In the genomic region with DNA sequence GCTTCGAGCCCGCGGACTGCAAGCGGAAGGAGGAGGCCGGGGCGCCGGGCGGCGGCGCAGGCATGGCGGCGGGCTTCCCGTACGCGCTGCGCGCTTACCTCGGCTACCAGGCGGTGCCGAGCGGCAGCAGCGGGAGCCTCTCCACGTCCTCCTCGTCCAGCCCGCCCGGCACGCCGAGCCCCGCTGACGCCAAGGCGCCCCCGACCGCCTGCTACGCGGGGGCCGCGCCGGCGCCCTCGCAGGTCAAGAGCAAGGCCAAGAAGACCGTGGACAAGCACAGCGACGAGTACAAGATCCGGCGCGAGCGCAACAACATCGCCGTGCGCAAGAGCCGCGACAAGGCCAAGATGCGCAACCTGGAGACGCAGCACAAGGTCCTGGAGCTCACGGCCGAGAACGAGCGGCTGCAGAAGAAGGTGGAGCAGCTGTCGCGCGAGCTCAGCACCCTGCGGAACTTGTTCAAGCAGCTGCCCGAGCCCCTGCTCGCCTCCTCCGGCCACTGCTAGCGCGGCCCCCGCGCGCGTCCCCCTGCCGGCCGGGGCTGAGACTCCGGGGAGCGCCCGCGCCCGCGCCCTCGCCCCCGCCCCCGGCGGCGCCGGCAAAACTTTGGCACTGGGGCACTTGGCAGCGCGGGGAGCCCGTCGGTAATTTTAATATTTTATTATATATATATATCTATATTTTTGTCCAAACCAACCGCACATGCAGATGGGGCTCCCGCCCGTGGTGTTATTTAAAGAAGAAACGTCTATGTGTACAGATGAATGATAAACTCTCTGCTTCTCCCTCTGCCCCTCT, we compare ENCODE assay signal across 8 cellular contexts. TPM values are rescaled to one million over a fixed set of nuclear protein-coding genes. Genes with fewer than 3 reads are reported as not detected.
A peak's percentile ranks its signal among the peaks of the same experiment; 100 is the strongest.
DNase-seq lines count a peak whose midpoint lies in the region; ATAC-seq lines count a peak whose summit lies in the region.

No MANE protein-coding gene starts in this region.

- H3K27me3 Mint-ChIP-seq in activated CD4-positive, alpha-beta memory T cell treated with anti-CD3 and anti-CD28 coated beads for 36 hours, result no peaks in the 10 kb centered on the region
- no peaks in the 10 kb centered on the region for H3K27me3 Mint-ChIP-seq in effector memory CD8-positive, alpha-beta T cell

- H3K4me3 ChIP-seq in GM08714 (ENCODE audit: low read length) (peak overlapping the region; percentile 66), mucosa of rectum (ENCODE audit: low read length in 2 of 2) (peak overlapping the region; percentile 82 to 93)

- peak overlapping the region; percentile 96 to 98 for H3K27ac ChIP-seq in mucosa of rectum (ENCODE audit: low read depth in 2 of 2, low read length in 2 of 2)

- intact Hi-C loops in activated CD4-positive, alpha-beta memory T cell treated with anti-CD3 and anti-CD28 coated beads for 36 hours (cut with micrococcal nuclease), result loop anchor here (2.0 to 5.0 kb wide), 5 partner anchors 96 to 541 kb away; a partner anchor contains a TSS

- CTCF ChIA-PET in activated CD4-positive, alpha-beta memory T cell treated with anti-CD3 and anti-CD28 coated beads for 36 hours (lab: Charles Lee), result interaction anchor here (0.8 to 5.7 kb wide), 9 partner anchors 37 to 325 kb away, joined by 3 to 153 read pairs (median 4); no protein-coding TSS in a partner anchor

- DNase-seq in HCEC 1CT (peak; percentile 39), NCI-H2171 (lab: John Stamatoyannopoulos, UW) (peak; percentile 68)
- DNase-seq in activated CD4-positive, alpha-beta memory T cell treated with anti-CD3 and anti-CD28 coated beads for 36 hours, result peak; percentile 64
- DNase-seq in effector memory CD8-positive, alpha-beta T cell, result peak; percentile 43 to 57 (median 46)
- peak; percentile 69 for DNase-seq in stimulated activated naive CD8-positive, alpha-beta T cell treated with anti-CD3 and anti-CD28 coated beads, Interleukin-15, Interleukin-2, amounts not matched to agents 100 U/mL and 50 U/mL, for 24 hours

- H3K9me3 ChIP-seq in mucosa of rectum (ENCODE audit: control insufficient read depth in 2 of 2, low read length in 2 of 2), result no peaks in the 10 kb centered on the region

- POLR2A ChIA-PET in activated CD4-positive, alpha-beta memory T cell treated with anti-CD3 and anti-CD28 coated beads for 36 hours (lab: Charles Lee), result interaction anchor here (0.6 to 2.4 kb wide), 13 partner anchors 26 to 483 kb away, joined by 3 to 14 read pairs (median 3); a partner anchor contains a TSS

- H3K36me3 Mint-ChIP-seq in activated CD4-positive, alpha-beta memory T cell treated with anti-CD3 and anti-CD28 coated beads for 36 hours, result peaks cover 22% of the 10 kb centered on the region
- H3K36me3 Mint-ChIP-seq in effector memory CD8-positive, alpha-beta T cell (ENCODE audit: insufficient read depth), result peaks cover 12% of the 10 kb centered on the region

- peak overlapping the region; percentile 82 for H3K4me3 Mint-ChIP-seq in activated CD4-positive, alpha-beta memory T cell treated with anti-CD3 and anti-CD28 coated beads for 36 hours
- peak overlapping the region; percentile 90 to 96 for H3K4me3 Mint-ChIP-seq in effector memory CD8-positive, alpha-beta T cell

- H3K4me1 Mint-ChIP-seq in activated CD4-positive, alpha-beta memory T cell treated with anti-CD3 and anti-CD28 coated beads for 36 hours (ENCODE audit: low read depth), result peaks cover 19% of the 10 kb centered on the region
- H3K4me1 Mint-ChIP-seq in effector memory CD8-positive, alpha-beta T cell (ENCODE audit: low read depth in 2 of 2), result peaks cover 22 to 24% of the 10 kb centered on the region in 2 donors

- H3K9ac ChIP-seq in mucosa of rectum (ENCODE audit: low read depth in 1 of 2, low read length in 2 of 2), result peak overlapping the region; percentile 90

- peak overlapping the region; percentile 98 for H3K27ac Mint-ChIP-seq in activated CD4-positive, alpha-beta memory T cell treated with anti-CD3 and anti-CD28 coated beads for 36 hours
- peak overlapping the region; percentile 83 to 93 for H3K27ac Mint-ChIP-seq in effector memory CD8-positive, alpha-beta T cell

- no peaks in the 10 kb centered on the region for H3K27me3 ChIP-seq in mucosa of rectum (ENCODE audit: control insufficient read depth in 2 of 2, insufficient read depth in 2 of 2, low read length in 2 of 2)

- H3K9me3 Mint-ChIP-seq in activated CD4-positive, alpha-beta memory T cell treated with anti-CD3 and anti-CD28 coated beads for 36 hours, result no peaks in the 10 kb centered on the region
- H3K9me3 Mint-ChIP-seq in effector memory CD8-positive, alpha-beta T cell, result no peaks in the 10 kb centered on the region

- peak; percentile 49 for ATAC-seq in effector memory CD8-positive, alpha-beta T cell (replicated peaks)
- ATAC-seq in stimulated activated naive CD8-positive, alpha-beta T cell treated with anti-CD3 and anti-CD28 coated beads, Interleukin-15, Interleukin-2, amounts not matched to agents 100 U/mL and 50 U/mL, for 24 hours, result peak; percentile 15
- ATAC-seq in HG03196 (IDR thresholded peaks at IDR 0.05; ENCODE audit: unreplicated experiment), result no peak

- H3K4me1 ChIP-seq in mucosa of rectum (ENCODE audit: control insufficient read depth in 2 of 2, insufficient read depth in 2 of 2, low read length in 2 of 2), result peaks cover 24 to 28% of the 10 kb centered on the region in 2 donors

- H3K36me3 ChIP-seq in mucosa of rectum (ENCODE audit: control insufficient read depth in 2 of 2, insufficient read depth in 2 of 2, low read length in 2 of 2), result peaks cover 4 to 10% of the 10 kb centered on the region in 2 donors

RNA-seq across cellular contexts. Expression of a gene that starts 1.1 kb away (rescaled TPM):
- 10 to 100 TPM; 53.3 to 56.5 TPM for total RNA-seq in activated CD4-positive, alpha-beta memory T cell treated with anti-CD3 and anti-CD28 coated beads for 36 hours

RNA-seq across cellular contexts. Expression of a gene that starts 38.2 kb away (rescaled TPM):
- total RNA-seq in activated CD4-positive, alpha-beta memory T cell treated with anti-CD3 and anti-CD28 coated beads for 36 hours, result 10 to 100 TPM; 15.0 to 16.9 TPM
